In genomic region chr7:454356-455109, GRCh38 we compare ENCODE assay signal across 18 cellular contexts.
DNase-seq lines count a peak whose midpoint lies in the region; ATAC-seq and TF ChIP-seq lines count a peak whose summit lies in the region.
"Had no signal": no experiment of that assay in that cellular context is flagged by ENCODE, and none has a peak within 500 bp of the region (broad histone marks: within the 10 kb centered on the region; RNA-seq: fewer than 3 reads in every experiment).

No MANE protein-coding gene starts in this region.

- no peak overlapping the region for H4K8ac ChIP-seq in neuronal stem cell (ENCODE audit: low read depth, low read length)

- H3K9ac ChIP-seq in BLaER1 treated with 17β-estradiol and CSF1 and Interleukin-3, amounts not matched to agents 10 nM and 100 nM: no peak overlapping the region
- peak overlapping the region; percentile 12 for H3K9ac ChIP-seq in neuronal stem cell (ENCODE audit: low read depth, low read length, poor library complexity)
- H3K9ac ChIP-seq: GM23248 had no signal

- H3K23ac ChIP-seq in neuronal stem cell (ENCODE audit: low read depth, low read length, poor library complexity): peak overlapping the region; percentile 91

- no peak overlapping the region for H3K4ac ChIP-seq in neuronal stem cell (ENCODE audit: low read length)

- H3K4me2 ChIP-seq in BLaER1 treated with 17β-estradiol and CSF1 and Interleukin-3, amounts not matched to agents 10 nM and 100 nM: peak overlapping the region in 8 of 11 experiments; percentile 48 to 96 (median 94); a peak in 14 of 22 replicates
- no peak overlapping the region for H3K4me2 ChIP-seq in neuronal stem cell (ENCODE audit: insufficient read depth, low read length, poor library complexity, severe bottlenecking)

- H3K36me3 ChIP-seq in left ventricle myocardium inferior (no peaks in the 10 kb centered on the region), neuronal stem cell (replicated peaks in 1 of 2; ENCODE audit: control insufficient read depth in 2 of 2, insufficient read depth in 2 of 2, low read length in 2 of 2) (no peaks in the 10 kb centered on the region)
- no peaks in the 10 kb centered on the region for H3K36me3 ChIP-seq in BLaER1 treated with 17β-estradiol and CSF1 and Interleukin-3, amounts not matched to agents 10 nM and 100 nM
- H3K36me3 ChIP-seq: HAP-1 had no signal

- no peaks in the 10 kb centered on the region for H3K4me1 ChIP-seq in right cardiac atrium (ENCODE audit: control insufficient read depth, insufficient read depth, low read length)
- peaks cover 26% of the 10 kb centered on the region for H3K4me1 ChIP-seq in left ventricle myocardium inferior
- peaks cover 39 to 63% (median 60%) of the 10 kb centered on the region in 10 experiments for H3K4me1 ChIP-seq in BLaER1 treated with 17β-estradiol and CSF1 and Interleukin-3, amounts not matched to agents 10 nM and 100 nM
- peaks cover 0 to 24% of the 10 kb centered on the region in 2 donors for H3K4me1 ChIP-seq in neuronal stem cell (ENCODE audit: control insufficient read depth in 2 of 2, insufficient read depth in 1 of 2, low read depth in 1 of 2, low read length in 2 of 2)
- H3K4me1 ChIP-seq: HAP-1 had no signal

- H2BK12ac ChIP-seq in neuronal stem cell (ENCODE audit: low read length): peak overlapping the region; percentile 84

- DNase-seq in right cardiac atrium (peak in 2 of 3 donors; percentile 40 to 53), left ventricle myocardium inferior (no peak), chondrocyte (ENCODE audit: low spot score) (peak; percentile 77), neuronal stem cell (ENCODE audit: low spot score) (no peak), CD14-positive monocyte (ENCODE audit: low spot score) (no peak), NK-92 (lab: John Stamatoyannopoulos, UW; ENCODE audit: unreplicated experiment) (no peak)
- DNase-seq: AML-193; CD4-positive, CD25-positive, alpha-beta regulatory T cell; COR-L47; DMS 273 treated with DMSO at 0.1 percent for 48 hours; DMS53; DND-41; EL; GM23248 had no signal

- peak overlapping the region; percentile 53 for H2BK5ac ChIP-seq in neuronal stem cell (ENCODE audit: low read length)

- peak overlapping the region; percentile 100 for H2AK5ac ChIP-seq in neuronal stem cell (ENCODE audit: low read depth, low read length)

- H2BK15ac ChIP-seq in neuronal stem cell (ENCODE audit: low read length): peak overlapping the region; percentile 98

- no peak for ATAC-seq in right cardiac atrium
- ATAC-seq: GM12878 had no signal

- no peak overlapping the region for H3K27ac Mint-ChIP-seq in chondrocyte (ENCODE audit: unreplicated experiment)
- no peak overlapping the region for H3K27ac Mint-ChIP-seq in CD14-positive monocyte
- H3K27ac Mint-ChIP-seq: CD4-positive, CD25-positive, alpha-beta regulatory T cell; CD8-positive, alpha-beta memory T cell had no signal

- TF ChIP-seq CTCF in left ventricle myocardium inferior (IDR thresholded peaks at IDR 0.05; ENCODE audit: borderline replicate concordance) (no peak), chondrocyte (IDR thresholded peaks at IDR 0.05) (no peak), CD14-positive monocyte (IDR thresholded peaks at IDR 0.05) (no peak)

- H3K9me3 ChIP-seq in right cardiac atrium (ENCODE audit: control insufficient read depth, low read length): no peaks in the 10 kb centered on the region
- no peaks in the 10 kb centered on the region for H3K9me3 ChIP-seq in left ventricle myocardium inferior (replicated peaks)
- no peaks in the 10 kb centered on the region for H3K9me3 ChIP-seq in BLaER1 treated with 17β-estradiol and CSF1 and Interleukin-3, amounts not matched to agents 10 nM and 100 nM (replicated peaks in 1 of 11)
- peaks cover 0 to 3% of the 10 kb centered on the region in 2 donors for H3K9me3 ChIP-seq in neuronal stem cell (replicated peaks in 1 of 2; ENCODE audit: control insufficient read depth in 2 of 2, insufficient read depth in 1 of 2, low read depth in 1 of 2, low read length in 2 of 2)
- H3K9me3 ChIP-seq: HAP-1 had no signal

- intact Hi-C loops in right cardiac atrium (cut with DNase I): no loop called here
- intact Hi-C loops in left ventricle myocardium inferior (cut with micrococcal nuclease): no loop called here
- intact Hi-C loops in CD14-positive monocyte (cut with micrococcal nuclease): no loop called here

- H2BK120ac ChIP-seq in neuronal stem cell (ENCODE audit: low read depth, low read length): peak overlapping the region; percentile 87

- H3K18ac ChIP-seq in neuronal stem cell (ENCODE audit: low read length): peak overlapping the region; percentile 90

- H4K91ac ChIP-seq in neuronal stem cell (ENCODE audit: low read depth, low read length, poor library complexity): no peak overlapping the region

- H3K27me3 ChIP-seq in right cardiac atrium (ENCODE audit: control insufficient read depth, insufficient read depth) (no peaks in the 10 kb centered on the region), left ventricle myocardium inferior (ENCODE audit: low read depth) (peaks cover 56% of the 10 kb centered on the region), neuronal stem cell (ENCODE audit: control insufficient read depth in 3 of 3, insufficient read depth in 3 of 3, low read depth in 1 of 3, low read length in 3 of 3) (peaks cover 0 to 33% (median 7%) of the 10 kb centered on the region in 3 experiments)
- H3K27me3 ChIP-seq in BLaER1 treated with 17β-estradiol and CSF1 and Interleukin-3, amounts not matched to agents 10 nM and 100 nM: peaks cover 0 to 30% (median 0%) of the 10 kb centered on the region in 11 experiments; a peak in 4 of 22 replicates

- peaks cover 4% of the 10 kb centered on the region for H3K27me3 Mint-ChIP-seq in chondrocyte (ENCODE audit: low read depth)
- peaks cover 27 to 37% (median 30%) of the 10 kb centered on the region in 3 donors for H3K27me3 Mint-ChIP-seq in CD14-positive monocyte (ENCODE audit: low read depth in 3 of 3)

- H3K36me3 Mint-ChIP-seq in chondrocyte (ENCODE audit: low read depth) (no peaks in the 10 kb centered on the region), CD14-positive monocyte (no peaks in the 10 kb centered on the region)
- H3K36me3 Mint-ChIP-seq: CD4-positive, CD25-positive, alpha-beta regulatory T cell; CD8-positive, alpha-beta memory T cell had no signal

- peaks cover 2% of the 10 kb centered on the region for H3K79me1 ChIP-seq in neuronal stem cell (ENCODE audit: low read depth, low read length)

- H3K9me3 Mint-ChIP-seq in chondrocyte (ENCODE audit: low read depth) (no peaks in the 10 kb centered on the region), CD14-positive monocyte (peaks cover 0 to 7% (median 0%) of the 10 kb centered on the region in 7 donors)

- H3K27ac ChIP-seq in right cardiac atrium (ENCODE audit: low read length): no peak overlapping the region
- H3K27ac ChIP-seq in left ventricle myocardium inferior (replicated peaks): no peak overlapping the region
- no peak overlapping the region for H3K27ac ChIP-seq in BLaER1 treated with 17β-estradiol and CSF1 and Interleukin-3, amounts not matched to agents 10 nM and 100 nM
- no peak overlapping the region for H3K27ac ChIP-seq in neuronal stem cell (replicated peaks; ENCODE audit: low read length)
- H3K27ac ChIP-seq: GM23248 had no signal

- H3K4me3 ChIP-seq in right cardiac atrium (ENCODE audit: low read length): no peak overlapping the region
- no peak overlapping the region for H3K4me3 ChIP-seq in left ventricle myocardium inferior
- H3K4me3 ChIP-seq in BLaER1 treated with 17β-estradiol and CSF1 and Interleukin-3, amounts not matched to agents 10 nM and 100 nM: no peak overlapping the region
- no peak overlapping the region for H3K4me3 ChIP-seq in neuronal stem cell (ENCODE audit: low read length in 2 of 2)
- H3K4me3 ChIP-seq: GM12878, GM23248, HAP-1 had no signal

- 90% methylated on average over 56 of the region's 56 CpGs for WGBS in right cardiac atrium
- WGBS in neuronal stem cell (ENCODE audit: extremely low coverage in 2 of 2, insufficient read length in 2 of 2, insufficient replicate concordance in 1 of 2), 2 donors: no CpG with 5 or more reads among the region's 56 CpGs

- H3K14ac ChIP-seq in neuronal stem cell (ENCODE audit: low read length): peak overlapping the region; percentile 38

- H3K4me3 Mint-ChIP-seq in chondrocyte (ENCODE audit: unreplicated experiment) (no peak overlapping the region), CD14-positive monocyte (no peak overlapping the region)
- H3K4me3 Mint-ChIP-seq: CD4-positive, CD25-positive, alpha-beta regulatory T cell; CD8-positive, alpha-beta memory T cell had no signal

- H3K4me1 Mint-ChIP-seq in chondrocyte (ENCODE audit: low read depth) (peaks cover 31% of the 10 kb centered on the region), CD14-positive monocyte (peaks cover 7% of the 10 kb centered on the region)

- H2AFZ ChIP-seq in neuronal stem cell (ENCODE audit: low read length): no peak overlapping the region
- H2AFZ ChIP-seq: GM23248 had no signal

- 0 out of 22 replicates have a peak, but pooled peaks cover 0 to 8% (median 0%) of the 10 kb centered on the region in 11 experiments for H4K20me1 ChIP-seq in BLaER1 treated with 17β-estradiol and CSF1 and Interleukin-3, amounts not matched to agents 10 nM and 100 nM

Comparison
In these comparisons a context has a peak if more than half of its experiments do, and no peak if none do; other contexts are left out.
1. DNase-seq: peak in right cardiac atrium (2 of 3) and chondrocyte (single experiment); none in left ventricle myocardium inferior (single experiment), neuronal stem cell (single experiment), CD14-positive monocyte (single experiment) and NK-92 (single experiment).